ENCODE assay signal across 9 cellular contexts in genomic region chr6:6751615-6752014, GRCh38.
DNase-seq lines count a peak whose midpoint lies in the region; ATAC-seq and TF ChIP-seq lines count a peak whose summit lies in the region.
"Had no signal": no experiment of that assay in that cellular context is flagged by ENCODE, and none has a peak within 500 bp of the region (broad histone marks: within the 10 kb centered on the region; RNA-seq: fewer than 3 reads in every experiment).

No MANE protein-coding gene starts in this region.

- CTCF ChIA-PET in activated naive CD4-positive, alpha-beta T cell treated with anti-CD3 and anti-CD28 coated beads, Interleukin-2, amount 10 ng/mL, durations not matched to agents 7 days and 5 days (lab: Charles Lee): interaction anchor here (0.6 to 2.0 kb wide), 7 partner anchors 8 to 228 kb away, joined by 3 to 11 read pairs (median 4); no protein-coding TSS in a partner anchor
- CTCF ChIA-PET in naive thymus-derived CD4-positive, alpha-beta T cell (lab: Charles Lee): no interaction called here
- CTCF ChIA-PET in CD4-positive, alpha-beta memory T cell (lab: Charles Lee; ENCODE audit: partially characterized antibody): no interaction called here

- no peak overlapping the region for H3K4me3 ChIP-seq in naive thymus-derived CD4-positive, alpha-beta T cell (ENCODE audit: low read length)
- H3K4me3 ChIP-seq in upper lobe of left lung: no peak overlapping the region
- no peak overlapping the region for H3K4me3 ChIP-seq in CD4-positive, alpha-beta memory T cell (ENCODE audit: low read length in 2 of 2)

- POLR2A ChIA-PET in naive thymus-derived CD4-positive, alpha-beta T cell (lab: Charles Lee): interaction anchor here (0.6 kb wide), 1 partner anchor 885 kb away, joined by 3 read pairs; no protein-coding TSS in a partner anchor
- POLR2A ChIA-PET in CD4-positive, alpha-beta memory T cell (lab: Charles Lee; ENCODE audit: partially characterized antibody): no interaction called here

- no peaks in the 10 kb centered on the region for H3K36me3 ChIP-seq in naive thymus-derived CD4-positive, alpha-beta T cell (ENCODE audit: control insufficient read depth in 2 of 3, insufficient read depth in 3 of 3, low read length in 3 of 3)
- H3K36me3 ChIP-seq in upper lobe of left lung: no peaks in the 10 kb centered on the region
- H3K36me3 ChIP-seq in CD4-positive, alpha-beta memory T cell (ENCODE audit: insufficient read depth, low read length): no peaks in the 10 kb centered on the region

- no peak overlapping the region for H3K27ac ChIP-seq in naive thymus-derived CD4-positive, alpha-beta T cell (ENCODE audit: low read depth, low read length)
- peak overlapping the region; percentile 59 to 80 (median 64) for H3K27ac ChIP-seq in upper lobe of left lung
- H3K27ac ChIP-seq in CD4-positive, alpha-beta memory T cell (ENCODE audit: low read depth, low read length): no peak overlapping the region

- DNase-seq in activated naive CD4-positive, alpha-beta T cell treated with anti-CD3 and anti-CD28 coated beads, Interleukin-2, amount 10 ng/mL, durations not matched to agents 7 days and 5 days: peak; percentile 54
- DNase-seq in activated naive CD4-positive, alpha-beta T cell (lab: John Stamatoyannopoulos, UW): no peak
- no peak for DNase-seq in activated T-helper 1 cell treated with anti-CD3 and anti-CD28 coated beads, Interleukin-12 subunit alpha, Interleukin-12 subunit beta, Interleukin-2, Interleukin-4 antibody, amounts not matched to agents 30 ng/mL and 10 ng/mL and 1 ng/mL, durations not matched to agents 14 hours and 24 hours and 36 hours (ENCODE audit: low spot score)
- peak in 6 of 9 donors; percentile 13 to 44 (median 26) for DNase-seq in naive thymus-derived CD4-positive, alpha-beta T cell
- peak in 1 of 2 donors; percentile 71 for DNase-seq in upper lobe of left lung
- DNase-seq in germinal center (ENCODE audit: low spot score): no peak
- no peak for DNase-seq in COLO668 (lab: John Stamatoyannopoulos, UW; ENCODE audit: unreplicated experiment)
- no peak for DNase-seq in CD4-positive, alpha-beta memory T cell

- peaks cover 31% of the 10 kb centered on the region for H3K27me3 Mint-ChIP-seq in activated naive CD4-positive, alpha-beta T cell treated with anti-CD3 and anti-CD28 coated beads, Interleukin-2, amount 10 ng/mL, durations not matched to agents 7 days and 5 days
- peaks cover 6% of the 10 kb centered on the region for H3K27me3 Mint-ChIP-seq in activated T-helper 1 cell treated with anti-CD3 and anti-CD28 coated beads, Interleukin-12 subunit alpha, Interleukin-12 subunit beta, Interleukin-2, Interleukin-4 antibody, amounts not matched to agents 30 ng/mL and 10 ng/mL and 1 ng/mL, durations not matched to agents 14 hours and 24 hours and 36 hours (ENCODE audit: insufficient read depth)
- H3K27me3 Mint-ChIP-seq in naive thymus-derived CD4-positive, alpha-beta T cell: peaks cover 0 to 10% (median 0%) of the 10 kb centered on the region in 5 donors
- H3K27me3 Mint-ChIP-seq in CD4-positive, alpha-beta memory T cell: peaks cover 4 to 9% of the 10 kb centered on the region in 2 donors

- H3K9me3 Mint-ChIP-seq in activated naive CD4-positive, alpha-beta T cell treated with anti-CD3 and anti-CD28 coated beads, Interleukin-2, amount 10 ng/mL, durations not matched to agents 7 days and 5 days: no peaks in the 10 kb centered on the region
- H3K9me3 Mint-ChIP-seq in activated T-helper 1 cell treated with anti-CD3 and anti-CD28 coated beads, Interleukin-12 subunit alpha, Interleukin-12 subunit beta, Interleukin-2, Interleukin-4 antibody, amounts not matched to agents 30 ng/mL and 10 ng/mL and 1 ng/mL, durations not matched to agents 14 hours and 24 hours and 36 hours: no peaks in the 10 kb centered on the region
- H3K9me3 Mint-ChIP-seq in naive thymus-derived CD4-positive, alpha-beta T cell: peaks cover 0 to 3% (median 0%) of the 10 kb centered on the region in 11 donors
- H3K9me3 Mint-ChIP-seq in CD4-positive, alpha-beta memory T cell: peaks cover 0 to 2% (median 0%) of the 10 kb centered on the region in 8 donors

- H3K27ac Mint-ChIP-seq in activated naive CD4-positive, alpha-beta T cell treated with anti-CD3 and anti-CD28 coated beads, Interleukin-2, amount 10 ng/mL, durations not matched to agents 7 days and 5 days: peak overlapping the region; percentile 74
- peak overlapping the region; percentile 10 for H3K27ac Mint-ChIP-seq in activated T-helper 1 cell treated with anti-CD3 and anti-CD28 coated beads, Interleukin-12 subunit alpha, Interleukin-12 subunit beta, Interleukin-2, Interleukin-4 antibody, amounts not matched to agents 30 ng/mL and 10 ng/mL and 1 ng/mL, durations not matched to agents 14 hours and 24 hours and 36 hours
- peak overlapping the region in 8 of 9 donors; percentile 8 to 83 (median 64) for H3K27ac Mint-ChIP-seq in naive thymus-derived CD4-positive, alpha-beta T cell
- peak overlapping the region in 1 of 7 donors; percentile 64 for H3K27ac Mint-ChIP-seq in CD4-positive, alpha-beta memory T cell
- H3K27ac Mint-ChIP-seq: B cell had no signal

- peaks cover 34% of the 10 kb centered on the region for H3K4me1 Mint-ChIP-seq in activated naive CD4-positive, alpha-beta T cell treated with anti-CD3 and anti-CD28 coated beads, Interleukin-2, amount 10 ng/mL, durations not matched to agents 7 days and 5 days
- peaks cover 30% of the 10 kb centered on the region for H3K4me1 Mint-ChIP-seq in activated T-helper 1 cell treated with anti-CD3 and anti-CD28 coated beads, Interleukin-12 subunit alpha, Interleukin-12 subunit beta, Interleukin-2, Interleukin-4 antibody, amounts not matched to agents 30 ng/mL and 10 ng/mL and 1 ng/mL, durations not matched to agents 14 hours and 24 hours and 36 hours (ENCODE audit: low read depth)
- H3K4me1 Mint-ChIP-seq in naive thymus-derived CD4-positive, alpha-beta T cell: peaks cover 17 to 28% (median 25%) of the 10 kb centered on the region in 7 donors
- H3K4me1 Mint-ChIP-seq in CD4-positive, alpha-beta memory T cell: peaks cover 8 to 13% (median 10%) of the 10 kb centered on the region in 4 donors
- H3K4me1 Mint-ChIP-seq: B cell had no signal

- no peaks in the 10 kb centered on the region for H3K27me3 ChIP-seq in naive thymus-derived CD4-positive, alpha-beta T cell (ENCODE audit: control insufficient read depth in 2 of 2, insufficient read depth in 2 of 2, low read length in 2 of 2)
- H3K27me3 ChIP-seq in upper lobe of left lung: no peaks in the 10 kb centered on the region
- H3K27me3 ChIP-seq in CD4-positive, alpha-beta memory T cell (ENCODE audit: insufficient read depth, low read length): no peaks in the 10 kb centered on the region

- H3K36me3 Mint-ChIP-seq in activated naive CD4-positive, alpha-beta T cell treated with anti-CD3 and anti-CD28 coated beads, Interleukin-2, amount 10 ng/mL, durations not matched to agents 7 days and 5 days: no peaks in the 10 kb centered on the region
- H3K36me3 Mint-ChIP-seq in activated T-helper 1 cell treated with anti-CD3 and anti-CD28 coated beads, Interleukin-12 subunit alpha, Interleukin-12 subunit beta, Interleukin-2, Interleukin-4 antibody, amounts not matched to agents 30 ng/mL and 10 ng/mL and 1 ng/mL, durations not matched to agents 14 hours and 24 hours and 36 hours (ENCODE audit: low read depth): no peaks in the 10 kb centered on the region
- no peaks in the 10 kb centered on the region for H3K36me3 Mint-ChIP-seq in naive thymus-derived CD4-positive, alpha-beta T cell
- no peaks in the 10 kb centered on the region for H3K36me3 Mint-ChIP-seq in CD4-positive, alpha-beta memory T cell

- intact Hi-C loops in activated T-helper 1 cell treated with anti-CD3 and anti-CD28 coated beads, Interleukin-12 subunit alpha, Interleukin-12 subunit beta, Interleukin-2, Interleukin-4 antibody, amounts not matched to agents 30 ng/mL and 10 ng/mL and 1 ng/mL, durations not matched to agents 14 hours and 24 hours and 36 hours (cut with micrococcal nuclease): loop anchor here (2.0 to 5.0 kb wide), 3 partner anchors 47 to 355 kb away; partner anchors contain the start of gene RREB1
- intact Hi-C loops in naive thymus-derived CD4-positive, alpha-beta T cell (cut with micrococcal nuclease): loop anchor here in 1 of 2 donors (2.0 to 10.0 kb wide), 2 partner anchors 27 to 353 kb away; partner anchors contain the start of gene RREB1
- intact Hi-C loops in CD4-positive, alpha-beta memory T cell (cut with micrococcal nuclease): no loop called here

- H3K4me3 Mint-ChIP-seq in activated naive CD4-positive, alpha-beta T cell treated with anti-CD3 and anti-CD28 coated beads, Interleukin-2, amount 10 ng/mL, durations not matched to agents 7 days and 5 days: no peak overlapping the region
- H3K4me3 Mint-ChIP-seq in activated T-helper 1 cell treated with anti-CD3 and anti-CD28 coated beads, Interleukin-12 subunit alpha, Interleukin-12 subunit beta, Interleukin-2, Interleukin-4 antibody, amounts not matched to agents 30 ng/mL and 10 ng/mL and 1 ng/mL, durations not matched to agents 14 hours and 24 hours and 36 hours: peak overlapping the region; percentile 24
- H3K4me3 Mint-ChIP-seq in naive thymus-derived CD4-positive, alpha-beta T cell: peak overlapping the region; percentile 56 to 77 (median 66)
- H3K4me3 Mint-ChIP-seq in CD4-positive, alpha-beta memory T cell: peak overlapping the region in 2 of 8 donors; percentile 7 to 43
- H3K4me3 Mint-ChIP-seq: B cell had no signal

- peak in 1 of 4 donors; percentile 16 for TF ChIP-seq EP300 in upper lobe of left lung (IDR thresholded peaks at IDR 0.05)

- H3K9me3 ChIP-seq in naive thymus-derived CD4-positive, alpha-beta T cell (ENCODE audit: control insufficient read depth in 2 of 3, low read length in 3 of 3): no peaks in the 10 kb centered on the region
- H3K9me3 ChIP-seq in upper lobe of left lung: no peaks in the 10 kb centered on the region
- H3K9me3 ChIP-seq in CD4-positive, alpha-beta memory T cell (ENCODE audit: control insufficient read depth in 1 of 2, low read length in 2 of 2): no peaks in the 10 kb centered on the region

- peak; percentile 46 for ATAC-seq in naive thymus-derived CD4-positive, alpha-beta T cell
- ATAC-seq in upper lobe of left lung (ENCODE audit: low FRiP score in 2 of 2): peak in 1 of 2 donors; percentile 59

- 47 to 63% methylated on average over 8 of the region's 8 CpGs for WGBS in upper lobe of left lung, 2 donors

- no peak for TF ChIP-seq CTCF in upper lobe of left lung (IDR thresholded peaks at IDR 0.05)

- TF ChIP-seq POLR2A in upper lobe of left lung (IDR thresholded peaks at IDR 0.05): no peak

- H3K4me1 ChIP-seq in naive thymus-derived CD4-positive, alpha-beta T cell (ENCODE audit: control insufficient read depth in 2 of 2, insufficient read depth in 2 of 2, low read length in 2 of 2): peaks cover 0 to 13% of the 10 kb centered on the region in 2 donors
- H3K4me1 ChIP-seq in upper lobe of left lung: peaks cover 34 to 44% (median 41%) of the 10 kb centered on the region in 4 donors
- H3K4me1 ChIP-seq in CD4-positive, alpha-beta memory T cell (ENCODE audit: insufficient read depth, low read length): peaks cover 14% of the 10 kb centered on the region

Comparison
In these comparisons a context has a peak if more than half of its experiments do, and no peak if none do; other contexts are left out.
1. DNase-seq: peak in activated naive CD4-positive, alpha-beta T cell treated with anti-CD3 and anti-CD28 coated beads, Interleukin-2, amount 10 ng/mL, durations not matched to agents 7 days and 5 days (single experiment) and naive thymus-derived CD4-positive, alpha-beta T cell (6 of 9); none in activated naive CD4-positive, alpha-beta T cell (0 of 4), activated T-helper 1 cell treated with anti-CD3 and anti-CD28 coated beads, Interleukin-12 subunit alpha, Interleukin-12 subunit beta, Interleukin-2, Interleukin-4 antibody, amounts not matched to agents 30 ng/mL and 10 ng/mL and 1 ng/mL, durations not matched to agents 14 hours and 24 hours and 36 hours (single experiment), germinal center (single experiment), COLO668 (single experiment) and CD4-positive, alpha-beta memory T cell (0 of 5).
2. H3K27ac ChIP-seq: peak in upper lobe of left lung (4 of 4); none in naive thymus-derived CD4-positive, alpha-beta T cell (single experiment) and CD4-positive, alpha-beta memory T cell (single experiment).